ENCODE assay signal across 33 cellular contexts in the genomic region with DNA sequence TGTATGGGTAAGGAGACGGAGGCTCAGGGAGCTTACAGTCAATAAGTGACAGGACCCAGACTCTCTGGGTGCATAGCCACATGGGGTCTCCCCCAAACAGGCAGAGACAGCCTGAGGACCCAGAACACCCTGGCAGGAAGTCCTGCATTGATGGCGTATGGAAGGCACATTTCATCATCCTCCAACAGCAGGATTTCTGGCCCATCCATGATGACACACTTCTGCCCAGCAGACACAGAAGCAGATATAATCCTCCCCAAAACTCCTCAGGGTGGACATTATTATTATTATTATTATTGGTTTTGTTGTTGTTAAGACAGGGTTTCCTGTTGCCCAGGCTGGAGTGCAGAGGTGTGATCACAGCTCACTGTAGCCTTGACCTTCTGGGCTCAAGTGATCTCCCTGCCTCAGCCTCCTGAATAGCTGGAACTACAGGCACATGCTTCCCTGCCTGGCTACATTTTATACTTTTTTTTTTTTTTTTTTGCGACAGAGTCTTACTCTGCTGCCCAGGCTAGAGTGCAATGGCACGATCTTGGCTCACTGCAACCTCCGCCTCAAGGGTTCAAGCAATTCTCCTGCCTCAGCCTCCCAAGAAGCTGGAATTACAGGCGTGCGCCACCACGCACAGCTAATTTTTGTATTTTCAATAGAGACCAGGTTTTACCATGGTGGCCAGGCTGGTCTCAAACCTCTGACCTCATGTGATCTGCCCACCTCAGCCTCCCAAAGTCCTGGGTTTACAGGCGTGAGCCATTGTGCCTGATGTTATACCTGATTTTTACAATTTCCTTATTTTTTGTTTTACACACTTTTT. TPM values are rescaled to one million over a fixed set of nuclear protein-coding genes. Genes with fewer than 3 reads are reported as not detected.
"Had no signal": no experiment of that assay in that cellular context is flagged by ENCODE, and none has a peak within 500 bp of the region (broad histone marks: within the 10 kb centered on the region; RNA-seq: fewer than 3 reads in every experiment).

No MANE protein-coding gene starts in this region.

- H3K27me3 ChIP-seq: right atrium auricular region, thyroid gland, upper lobe of left lung, vagina had no signal

- H3K36me3 ChIP-seq: right atrium auricular region, stomach, thyroid gland, upper lobe of left lung, vagina had no signal

- DNase-seq: activated CD4-positive, alpha-beta memory T cell treated with anti-CD3 and anti-CD28 coated beads, Interleukin-2, amount 10 ng/mL, durations not matched to agents 7 days and 5 days; activated CD4-positive, alpha-beta T cell treated with anti-CD3 and anti-CD28 coated beads for 1 hour; activated CD4-positive, alpha-beta T cell treated with anti-CD3 and anti-CD28 coated beads, Interleukin-2, amount 10 ng/mL, durations not matched to agents 7 days and 5 days; activated CD8-positive, alpha-beta memory T cell treated with anti-CD3 and anti-CD28 coated beads, Interleukin-2, amount 50 U/mL, for 48 hours; activated gamma-delta T cell treated with Interleukin-2 at 50 U/mL for 16 hours; activated naive CD4-positive, alpha-beta T cell treated with anti-CD3 and anti-CD28 coated beads, Interleukin-2, amount 50 U/mL, for 16 hours; activated T-cell treated with anti-CD3 and anti-CD28 coated beads, Interleukin-2, amount 50 U/mL, for 24 hours; amygdala; caudate nucleus; cortex of kidney; effector memory CD8-positive, alpha-beta T cell; erythroblast; head of caudate nucleus; hypothalamus; immature natural killer cell; kidney; left colon; naive B cell; occipital lobe; stimulated activated CD4-positive, alpha-beta T cell treated with anti-CD3 and anti-CD28 coated beads, Interleukin-15, amount 100 ng/mL, for 24 hours; stimulated activated CD4-positive, alpha-beta T cell treated with anti-CD3 and anti-CD28 coated beads, Interleukin-2, amount 100 ng/mL, for 24 hours; stimulated activated naive B cell treated with anti-CD40 and anti-IgM and Interleukin-4, amounts not matched to agents 10 μg/mL and 1 μg/mL and 100 μg/mL, for 72 hours; stomach; T-helper 17 cell; T1000; thyroid gland; upper lobe of left lung had no signal

- H3K9me3 ChIP-seq: right atrium auricular region, stomach, thyroid gland, upper lobe of left lung, vagina had no signal

- H3K4me3 ChIP-seq: right atrium auricular region, stomach, thyroid gland, upper lobe of left lung, vagina had no signal

- H3K27ac ChIP-seq: right atrium auricular region, stomach, thyroid gland, upper lobe of left lung, vagina had no signal

RNA-seq across cellular contexts. Expression of gene ASB16, which starts 35.5 kb away (rescaled TPM):
- total RNA-seq: chondrocyte, fibroblast of villous mesenchyme, occipital lobe, pulmonary artery endothelial cell, T-helper 17 cell, vagina had no signal
- polyA plus RNA-seq: neural cell had no signal
